ENCODE assay signal across 32 cellular contexts in the genomic region with DNA sequence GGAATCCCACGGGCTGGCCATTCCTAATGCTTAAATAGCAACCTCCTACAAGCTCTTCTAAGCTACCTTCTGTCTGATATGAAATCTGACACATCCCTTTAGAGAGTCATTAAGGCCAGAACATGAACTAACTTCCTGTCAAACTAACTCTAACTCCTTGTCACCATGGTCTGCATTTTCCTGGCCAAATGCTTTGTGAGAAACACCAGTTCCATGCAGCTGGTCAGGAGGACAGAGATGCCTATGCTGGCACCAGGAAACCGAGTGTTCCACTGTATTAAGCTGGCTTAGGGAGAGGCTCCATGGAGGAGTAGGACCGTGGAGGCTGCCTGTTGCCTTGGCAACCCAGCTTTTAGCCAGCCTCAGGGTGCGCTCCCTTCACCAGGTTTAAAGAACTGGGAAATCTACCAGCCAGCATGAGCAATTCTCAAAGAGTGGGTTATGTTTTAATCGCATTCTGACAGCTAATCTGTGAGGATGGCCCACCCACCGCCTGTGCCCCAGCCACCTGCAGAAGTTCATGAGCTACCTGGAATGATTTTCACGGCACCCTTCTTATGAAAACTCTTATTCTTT.
DNase-seq lines count a peak whose midpoint lies in the region; ATAC-seq, FAIRE-seq and TF ChIP-seq lines count a peak whose summit lies in the region.
"Had no signal": no experiment of that assay in that cellular context is flagged by ENCODE, and none has a peak within 500 bp of the region (broad histone marks: within the 10 kb centered on the region; RNA-seq: fewer than 3 reads in every experiment).

No MANE protein-coding gene starts in this region.

- no peak overlapping the region for H4K91ac ChIP-seq in neuronal stem cell (ENCODE audit: low read depth, low read length, poor library complexity)

- FAIRE-seq in D721Med (lab: Jason Lieb, UNC), result peak; percentile 11
- FAIRE-seq: colon, G401.6 had no signal

- DNase-seq in D721Med (ENCODE audit: insufficient read length, low spot score) (peak; percentile 38), NCI-H69 (lab: John Stamatoyannopoulos, UW) (peak; percentile 59), cerebellum (ENCODE audit: low spot score) (peak; percentile 38), neuronal stem cell (ENCODE audit: low spot score) (no peak), T-helper 9 cell (no peak), HUDEP-2 (lab: John Stamatoyannopoulos, UW; ENCODE audit: unreplicated experiment in 76 of 76) (no peak), immature natural killer cell (no peak)
- DNase-seq: ACHN; activated CD4-positive, alpha-beta T cell treated with anti-CD3 and anti-CD28 coated beads for 36 hours; activated CD8-positive, alpha-beta T cell treated with anti-CD3 and anti-CD28 coated beads for 36 hours; activated naive CD4-positive, alpha-beta T cell treated with anti-CD3 and anti-CD28 coated beads for 36 hours; adrenal gland; CD8-positive, alpha-beta memory T cell; effector memory CD4-positive, alpha-beta T cell; H9; KBM-7; left colon; NCI-H1105; NCI-H1930; NCI-H2227 treated with DMSO at 0.1 percent for 48 hours; NCI-H774; SIG-M5; stimulated activated CD4-positive, alpha-beta T cell treated with anti-CD3 and anti-CD28 coated beads, Interleukin-4, amount 100 ng/mL, for 1 hour; stomach; upper lobe of left lung had no signal

- no peak overlapping the region for H3K14ac ChIP-seq in neuronal stem cell (ENCODE audit: low read length)

- TF ChIP-seq CTCF in D721Med (IDR thresholded peaks at IDR 0.05; ENCODE audit: insufficient read depth, missing control alignments), result no peak

- no peak overlapping the region for H2BK15ac ChIP-seq in neuronal stem cell (ENCODE audit: low read length)

- no peak overlapping the region for H2BK120ac ChIP-seq in neuronal stem cell (ENCODE audit: low read depth, low read length)

- H2AK5ac ChIP-seq in neuronal stem cell (ENCODE audit: low read depth, low read length), result peak overlapping the region; percentile 65

- H3K18ac ChIP-seq in neuronal stem cell (ENCODE audit: low read length), result peak overlapping the region; percentile 77

- H3K4me3 Mint-ChIP-seq in immature natural killer cell, result no peak overlapping the region
- H3K4me3 Mint-ChIP-seq: activated CD4-positive, alpha-beta T cell treated with anti-CD3 and anti-CD28 coated beads for 36 hours; activated CD8-positive, alpha-beta T cell treated with anti-CD3 and anti-CD28 coated beads for 36 hours; activated naive CD4-positive, alpha-beta T cell treated with anti-CD3 and anti-CD28 coated beads for 36 hours; CD8-positive, alpha-beta memory T cell; H9; T-helper 2 cell treated with Interferon-gamma antibody and Interleukin-4, amounts not matched to agents 5 μg/mL and 100 μg/mL, for 36 hours had no signal

- peaks cover 0 to 6% of the 10 kb centered on the region in 2 donors for H3K4me1 ChIP-seq in neuronal stem cell (ENCODE audit: control insufficient read depth in 2 of 2, insufficient read depth in 1 of 2, low read depth in 1 of 2, low read length in 2 of 2)
- H3K4me1 ChIP-seq: adrenal gland, stomach, upper lobe of left lung had no signal

- H3K4me2 ChIP-seq in neuronal stem cell (ENCODE audit: insufficient read depth, low read length, poor library complexity, severe bottlenecking), result no peak overlapping the region

- peak overlapping the region; percentile 90 for H4K8ac ChIP-seq in neuronal stem cell (ENCODE audit: low read depth, low read length)

- peaks cover 3 to 38% (median 16%) of the 10 kb centered on the region in 6 donors for H3K9me3 Mint-ChIP-seq in immature natural killer cell

- H2AFZ ChIP-seq in neuronal stem cell (ENCODE audit: low read length), result no peak overlapping the region

- H3K79me1 ChIP-seq in neuronal stem cell (ENCODE audit: low read depth, low read length), result no peaks in the 10 kb centered on the region

- H3K27ac Mint-ChIP-seq in immature natural killer cell, result no peak overlapping the region
- H3K27ac Mint-ChIP-seq: activated CD4-positive, alpha-beta T cell treated with anti-CD3 and anti-CD28 coated beads for 36 hours; activated CD8-positive, alpha-beta T cell treated with anti-CD3 and anti-CD28 coated beads for 36 hours; activated naive CD4-positive, alpha-beta T cell treated with anti-CD3 and anti-CD28 coated beads for 36 hours; CD8-positive, alpha-beta memory T cell; progenitor cell of endocrine pancreas; T-helper 2 cell treated with Interferon-gamma antibody and Interleukin-4, amounts not matched to agents 5 μg/mL and 100 μg/mL, for 36 hours had no signal

- no CpG with 5 or more reads among the region's 7 CpGs for WGBS in neuronal stem cell (ENCODE audit: extremely low coverage in 2 of 2, insufficient read length in 2 of 2, insufficient replicate concordance in 1 of 2), 2 donors

- no peak overlapping the region for H2BK12ac ChIP-seq in neuronal stem cell (ENCODE audit: low read length)

- ATAC-seq in HG02678 (IDR thresholded peaks at IDR 0.05; ENCODE audit: unreplicated experiment), result no peak
- ATAC-seq: activated CD4-positive, alpha-beta T cell treated with anti-CD3 and anti-CD28 coated beads for 36 hours; activated CD8-positive, alpha-beta T cell treated with anti-CD3 and anti-CD28 coated beads for 36 hours; left colon; sciatic nerve had no signal

- H3K27me3 Mint-ChIP-seq in immature natural killer cell (ENCODE audit: low read depth in 3 of 3), result peaks cover 0 to 3% (median 0%) of the 10 kb centered on the region in 3 donors
- H3K27me3 Mint-ChIP-seq: activated CD4-positive, alpha-beta T cell treated with anti-CD3 and anti-CD28 coated beads for 36 hours; activated CD8-positive, alpha-beta T cell treated with anti-CD3 and anti-CD28 coated beads for 36 hours; progenitor cell of endocrine pancreas had no signal

- H3K27me3 ChIP-seq in neuronal stem cell (ENCODE audit: control insufficient read depth in 3 of 3, insufficient read depth in 3 of 3, low read depth in 1 of 3, low read length in 3 of 3), result no peaks in the 10 kb centered on the region
- H3K27me3 ChIP-seq: adrenal gland, upper lobe of left lung had no signal

- no peak overlapping the region for H3K23ac ChIP-seq in neuronal stem cell (ENCODE audit: low read depth, low read length, poor library complexity)

- H3K27ac ChIP-seq in neuronal stem cell (replicated peaks; ENCODE audit: low read length), result no peak overlapping the region
- H3K27ac ChIP-seq: adrenal gland, epithelial cell of prostate, stomach, upper lobe of left lung had no signal

- no peaks in the 10 kb centered on the region for H3K36me3 ChIP-seq in neuronal stem cell (replicated peaks in 1 of 2; ENCODE audit: control insufficient read depth in 2 of 2, insufficient read depth in 2 of 2, low read length in 2 of 2)
- H3K36me3 ChIP-seq: adrenal gland, stomach, upper lobe of left lung had no signal

- no peaks in the 10 kb centered on the region for H3K4me1 Mint-ChIP-seq in immature natural killer cell
- H3K4me1 Mint-ChIP-seq: activated CD4-positive, alpha-beta T cell treated with anti-CD3 and anti-CD28 coated beads for 36 hours; CD8-positive, alpha-beta memory T cell had no signal

- no peak overlapping the region for H3K9ac ChIP-seq in neuronal stem cell (ENCODE audit: low read depth, low read length, poor library complexity)

- H3K4ac ChIP-seq in neuronal stem cell (ENCODE audit: low read length), result no peak overlapping the region

- H2BK5ac ChIP-seq in neuronal stem cell (ENCODE audit: low read length), result no peak overlapping the region

- no peaks in the 10 kb centered on the region for H3K36me3 Mint-ChIP-seq in immature natural killer cell
- H3K36me3 Mint-ChIP-seq: CD8-positive, alpha-beta memory T cell had no signal

- no peak overlapping the region for H3K4me3 ChIP-seq in neuronal stem cell (ENCODE audit: low read length in 2 of 2)
- H3K4me3 ChIP-seq: adrenal gland, stomach, upper lobe of left lung had no signal

- peaks cover 0 to 2% of the 10 kb centered on the region in 2 donors for H3K9me3 ChIP-seq in neuronal stem cell (replicated peaks in 1 of 2; ENCODE audit: control insufficient read depth in 2 of 2, insufficient read depth in 1 of 2, low read depth in 1 of 2, low read length in 2 of 2)
- H3K9me3 ChIP-seq: adrenal gland had no signal

Comparison
In these comparisons a context has a peak if more than half of its experiments do, and no peak if none do; other contexts are left out.
1. DNase-seq: peak in D721Med (single experiment), NCI-H69 (single experiment) and cerebellum (single experiment); none in neuronal stem cell (single experiment), T-helper 9 cell (single experiment), HUDEP-2 (0 of 76) and immature natural killer cell (0 of 3).